ENCODE assay signal across 3 cellular contexts in the genomic region with DNA sequence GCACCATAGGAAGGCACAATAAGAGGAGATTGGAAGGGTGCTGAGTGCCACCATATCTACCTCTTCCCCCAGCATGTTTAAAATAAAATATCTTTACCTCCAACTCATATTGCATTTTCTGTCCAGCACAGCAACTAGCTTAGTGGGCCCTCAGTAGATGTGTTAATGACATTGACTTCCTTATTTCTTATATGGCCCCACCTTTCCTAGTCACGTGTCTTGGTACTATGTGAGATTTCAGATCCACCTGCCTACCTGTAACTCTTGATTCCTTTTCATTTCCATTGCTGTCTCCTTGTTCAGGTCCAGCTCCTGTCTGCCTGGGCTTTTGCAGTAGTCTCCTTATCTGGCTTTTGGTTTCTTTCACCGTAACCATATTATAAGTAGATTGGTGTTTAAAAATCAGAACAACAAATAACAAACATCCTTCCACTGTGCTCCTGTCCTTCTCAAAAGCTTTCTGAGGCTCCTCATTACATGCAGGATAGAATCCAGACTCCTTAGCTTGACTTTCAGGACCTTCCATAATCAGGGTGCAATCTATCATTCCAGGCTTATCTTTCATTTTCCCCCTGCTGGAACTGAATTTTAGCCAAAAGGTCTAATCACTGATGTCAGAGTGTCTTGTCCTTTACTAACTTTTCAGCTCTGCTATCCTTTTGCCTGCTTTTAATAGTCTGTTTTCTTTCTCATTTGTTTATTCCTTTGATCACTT.
TF ChIP-seq lines count a peak whose summit lies in the region.

No MANE protein-coding gene starts in this region.

TF ChIP-seq in A549, 52 proteins besides CTCF, POLR2A, EP300 and RAD21:
- no peak for TF ChIP-seq MAFK (IDR thresholded peaks at IDR 0.05; ENCODE audit: partially characterized antibody)
- TF ChIP-seq RNF2 (IDR thresholded peaks at IDR 0.05; ENCODE audit: borderline replicate concordance, low read depth), result no peak
- TF ChIP-seq HOXB13 (CRISPR knock-in tag; IDR thresholded peaks at IDR 0.05; ENCODE audit: low read depth), result no peak
- TF ChIP-seq BCL3 (IDR thresholded peaks at IDR 0.05), result no peak
- TF ChIP-seq ESRRA (IDR thresholded peaks at IDR 0.05; ENCODE audit: borderline replicate concordance, low read length), result no peak
- TF ChIP-seq FOSL2 (IDR thresholded peaks at IDR 0.05), result no peak
- no peak for TF ChIP-seq FOSL2 (CRISPR knock-in tag; IDR thresholded peaks at IDR 0.05)
- no peak for TF ChIP-seq NFE2L2 (conservative IDR thresholded peaks at IDR 0.05; ENCODE audit: low read length)
- TF ChIP-seq RCOR1 (IDR thresholded peaks at IDR 0.05; ENCODE audit: low read depth, low read length), result no peak

TF ChIP-seq in IMR-90, 13 proteins besides CTCF, POLR2A, EP300 and RAD21:
- TF ChIP-seq, protein P1, sequence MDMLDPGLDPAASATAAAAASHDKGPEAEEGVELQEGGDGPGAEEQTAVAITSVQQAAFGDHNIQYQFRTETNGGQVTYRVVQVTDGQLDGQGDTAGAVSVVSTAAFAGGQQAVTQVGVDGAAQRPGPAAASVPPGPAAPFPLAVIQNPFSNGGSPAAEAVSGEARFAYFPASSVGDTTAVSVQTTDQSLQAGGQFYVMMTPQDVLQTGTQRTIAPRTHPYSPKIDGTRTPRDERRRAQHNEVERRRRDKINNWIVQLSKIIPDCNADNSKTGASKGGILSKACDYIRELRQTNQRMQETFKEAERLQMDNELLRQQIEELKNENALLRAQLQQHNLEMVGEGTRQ (IDR thresholded peaks at IDR 0.05; ENCODE audit: low read depth, low read length), result no peak
- TF ChIP-seq CEBPB (IDR thresholded peaks at IDR 0.05; ENCODE audit: low read depth, low read length) (no peak), MXI1 (IDR thresholded peaks at IDR 0.05; ENCODE audit: borderline replicate concordance, low read depth, low read length) (no peak), CHD1 (IDR thresholded peaks at IDR 0.05; ENCODE audit: low read depth, low read length) (no peak), SMC3 (IDR thresholded peaks at IDR 0.05; ENCODE audit: low read depth, low read length) (no peak), FOS (IDR thresholded peaks at IDR 0.05; ENCODE audit: low read depth, low read length) (no peak), MAFK (IDR thresholded peaks at IDR 0.05; ENCODE audit: low read depth, low read length) (no peak), RCOR1 (IDR thresholded peaks at IDR 0.05; ENCODE audit: insufficient replicate concordance, low read length) (no peak), RFX5 (IDR thresholded peaks at IDR 0.05; ENCODE audit: low read depth, low read length) (no peak), NFE2L2 (IDR thresholded peaks at IDR 0.05; ENCODE audit: low read depth, low read length) (no peak), MAZ (IDR thresholded peaks at IDR 0.05; ENCODE audit: borderline replicate concordance, low read depth, low read length) (no peak), BHLHE40 (IDR thresholded peaks at IDR 0.05; ENCODE audit: low read depth, low read length) (no peak)
- TF ChIP-seq, protein P2, sequence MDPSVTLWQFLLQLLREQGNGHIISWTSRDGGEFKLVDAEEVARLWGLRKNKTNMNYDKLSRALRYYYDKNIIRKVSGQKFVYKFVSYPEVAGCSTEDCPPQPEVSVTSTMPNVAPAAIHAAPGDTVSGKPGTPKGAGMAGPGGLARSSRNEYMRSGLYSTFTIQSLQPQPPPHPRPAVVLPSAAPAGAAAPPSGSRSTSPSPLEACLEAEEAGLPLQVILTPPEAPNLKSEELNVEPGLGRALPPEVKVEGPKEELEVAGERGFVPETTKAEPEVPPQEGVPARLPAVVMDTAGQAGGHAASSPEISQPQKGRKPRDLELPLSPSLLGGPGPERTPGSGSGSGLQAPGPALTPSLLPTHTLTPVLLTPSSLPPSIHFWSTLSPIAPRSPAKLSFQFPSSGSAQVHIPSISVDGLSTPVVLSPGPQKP (IDR thresholded peaks at IDR 0.05; ENCODE audit: borderline replicate concordance, low read depth, low read length), result no peak

TF ChIP-seq in GM12878, 131 proteins besides CTCF, POLR2A, EP300 and RAD21:
- TF ChIP-seq ZNF622 (IDR thresholded peaks at IDR 0.05), result no peak
- TF ChIP-seq SPI1 (IDR thresholded peaks at IDR 0.05; ENCODE audit: borderline replicate concordance, insufficient read depth, low read depth, low read length), result 0 out of 2 replicates have a peak, but pooled peaks have one; percentile 8
